17 cellular contexts compared by ENCODE assay signal in genomic region chr18:22914633-22915032, GRCh38. TPM values are rescaled to one million over a fixed set of nuclear protein-coding genes. Genes with fewer than 3 reads are reported as not detected.
DNase-seq lines count a peak whose midpoint lies in the region; ATAC-seq, FAIRE-seq and TF ChIP-seq lines count a peak whose summit lies in the region.
"Had no signal": no experiment of that assay in that cellular context is flagged by ENCODE, and none has a peak within 500 bp of the region (broad histone marks: within the 10 kb centered on the region; RNA-seq: fewer than 3 reads in every experiment).

No MANE protein-coding gene starts in this region.

- POLR2A ChIA-PET in H1 (lab: Charles Lee; ENCODE audit: partially characterized antibody): interaction anchor here (0.6 to 1.6 kb wide), 5 partner anchors 10 to 29 kb away, joined by 3 to 10 read pairs (median 4); partner anchors contain the start of gene RBBP8

- H3K36me3 ChIP-seq in HUES6 (ENCODE audit: control insufficient read depth, insufficient read depth, low read length): no peaks in the 10 kb centered on the region
- H3K36me3 ChIP-seq in H1 (ENCODE audit: control insufficient read depth in 2 of 4, insufficient read depth in 4 of 4, low read length in 3 of 4): no peaks in the 10 kb centered on the region
- H3K36me3 ChIP-seq in suprapubic skin: no peaks in the 10 kb centered on the region
- H3K36me3 ChIP-seq: BLaER1 had no signal

- no peak overlapping the region for H2BK5ac ChIP-seq in H1 (ENCODE audit: low read depth, low read length)

- no peak overlapping the region for H2AK5ac ChIP-seq in H1 (ENCODE audit: low read depth, low read length)

- H4K8ac ChIP-seq in H1 (ENCODE audit: extremely low read depth, insufficient read depth, low read length): no peak overlapping the region

- no peak overlapping the region for H3K9ac ChIP-seq in HUES6 (ENCODE audit: low read length)
- no peak overlapping the region for H3K9ac ChIP-seq in H1 (replicated peaks in 1 of 4; ENCODE audit: extremely low read depth in 1 of 4, low read depth in 3 of 4, low read length in 3 of 4)
- H3K9ac ChIP-seq: BLaER1 had no signal

- H3K23ac ChIP-seq in H1 (ENCODE audit: insufficient read length): no peak overlapping the region

- no peak overlapping the region; the same call in 1 of the 2 replicates for H2BK12ac ChIP-seq in H1 (ENCODE audit: low read depth, low read length)

- H3K18ac ChIP-seq in H1 (ENCODE audit: extremely low read depth, low read length): no peak overlapping the region; the same call in 1 of the 2 replicates

- H3K4me3 ChIP-seq in HUES6 (ENCODE audit: low read depth, low read length): no peak overlapping the region
- H3K4me3 ChIP-seq in H1 (ENCODE audit: extremely low read depth in 1 of 4, insufficient read depth in 2 of 4, low read depth in 3 of 4, low read length in 4 of 4): peak overlapping the region in 1 of 4 experiments; percentile 44; a peak in 2 of 8 replicates
- peak overlapping the region; percentile 35 for H3K4me3 ChIP-seq in suprapubic skin
- H3K4me3 ChIP-seq: BLaER1 had no signal

- H3K14ac ChIP-seq in H1 (ENCODE audit: insufficient read length): no peak overlapping the region

- H3K9me3 ChIP-seq in HUES6 (ENCODE audit: control insufficient read depth, insufficient read depth, low read depth, low read length): no peaks in the 10 kb centered on the region
- no peaks in the 10 kb centered on the region for H3K9me3 ChIP-seq in H1 (ENCODE audit: insufficient read depth in 2 of 2, low read depth in 1 of 2, low read length in 1 of 2)
- H3K9me3 ChIP-seq in suprapubic skin: no peaks in the 10 kb centered on the region
- H3K9me3 ChIP-seq: BLaER1 had no signal

- WGBS in H1 (ENCODE audit: extremely low coverage in 1 of 2, insufficient coverage in 1 of 2, insufficient read length in 1 of 2, insufficient replicate concordance in 2 of 2, low coverage in 1 of 2, low lambda C conversion rate in 2 of 2, missing lambda C conversion rate in 1 of 2), 2 experiments: 11% methylated on average over 3 of the region's 3 CpGs; no CpG with 5 or more reads in 1 of the 2 experiments
- WGBS in suprapubic skin: 50% methylated on average over 3 of the region's 3 CpGs

- H3K56ac ChIP-seq in H1 (replicated peaks; ENCODE audit: insufficient read length, low read depth, low read length): no peak overlapping the region

- peak overlapping the region; percentile 92 for H4K5ac ChIP-seq in H1 (ENCODE audit: insufficient read length, low read depth, low read length)

- H3K4me1 ChIP-seq in HUES6 (ENCODE audit: control insufficient read depth, insufficient read depth, low read length) (peaks cover 36% of the 10 kb centered on the region), H1 (replicated peaks in 1 of 4; ENCODE audit: control insufficient read depth in 3 of 4, insufficient read depth in 4 of 4, low read length in 3 of 4) (peaks cover 3 to 24% (median 12%) of the 10 kb centered on the region in 4 experiments; a peak in 5 of 7 replicates), suprapubic skin (peaks cover 13% of the 10 kb centered on the region)
- H3K4me1 ChIP-seq: BLaER1 had no signal

- no peaks in the 10 kb centered on the region for H3K79me1 ChIP-seq in H1 (ENCODE audit: low read depth, low read length)

- no peaks in the 10 kb centered on the region for H3K23me2 ChIP-seq in H1 (ENCODE audit: low read depth, low read length)

- no peak overlapping the region for H3K4ac ChIP-seq in H1 (replicated peaks; ENCODE audit: insufficient read length, low read depth, low read length)

- TF ChIP-seq POLR2A in H1 (IDR thresholded peaks at IDR 0.05; ENCODE audit: control extremely low read depth in 1 of 2, low read depth in 2 of 2, low read length in 2 of 2) (no peak), suprapubic skin (IDR thresholded peaks at IDR 0.05) (no peak)

- ATAC-seq in left lobe of liver: peak; percentile 58
- ATAC-seq: activated CD4-positive, CD25-positive, alpha-beta regulatory T cell treated with anti-CD3 and anti-CD28 coated beads, Interleukin-2, amount 50 U/mL, for 24 hours; left cardiac atrium; naive thymus-derived CD8-positive, alpha-beta T cell had no signal

- no peaks in the 10 kb centered on the region for H3K27me3 ChIP-seq in HUES6 (ENCODE audit: control insufficient read depth, insufficient read depth, low read length)
- no peaks in the 10 kb centered on the region for H3K27me3 ChIP-seq in H1 (replicated peaks in 1 of 4; ENCODE audit: control insufficient read depth in 3 of 4, extremely low read depth in 1 of 4, insufficient read depth in 3 of 4, low read length in 3 of 4)
- no peaks in the 10 kb centered on the region for H3K27me3 ChIP-seq in suprapubic skin
- H3K27me3 ChIP-seq: BLaER1 had no signal

- TF ChIP-seq CTCF in H1 (IDR thresholded peaks at IDR 0.05; ENCODE audit: control extremely low read depth in 1 of 3, insufficient read depth in 1 of 3, low read depth in 1 of 3, low read length in 3 of 3) (no peak), suprapubic skin (IDR thresholded peaks at IDR 0.05) (no peak)

- H2BK20ac ChIP-seq in H1 (ENCODE audit: low read length): no peak overlapping the region

- H4K20me1 ChIP-seq in H1 (replicated peaks in 1 of 2; ENCODE audit: control insufficient read depth in 1 of 2, insufficient read depth in 2 of 2, low read length in 2 of 2): no peaks in the 10 kb centered on the region
- H4K20me1 ChIP-seq: BLaER1 had no signal

- DNase-seq in H1 (ENCODE audit: low read depth in 1 of 2, low spot score in 2 of 2) (no peak), left lobe of liver (ENCODE audit: low spot score) (no peak), suprapubic skin (ENCODE audit: low spot score in 2 of 2) (no peak), SW 1271 (lab: John Stamatoyannopoulos, UW) (no peak), DMS 273 treated with DMSO at 0.1 percent for 48 hours (lab: John Stamatoyannopoulos, UW) (no peak), NCI-H446 treated with DMSO at 0.1 percent for 48 hours (lab: John Stamatoyannopoulos, UW) (no peak)
- DNase-seq: activated gamma-delta T cell treated with Interleukin-2 at 50 U/mL for 16 hours; aorta; left cardiac atrium; naive thymus-derived CD8-positive, alpha-beta T cell; substantia nigra had no signal

- H3K27ac ChIP-seq in HUES6 (ENCODE audit: low read depth, low read length): peak overlapping the region; percentile 80
- no peak overlapping the region for H3K27ac ChIP-seq in H1 (ENCODE audit: low read depth, low read length)
- H3K27ac ChIP-seq in suprapubic skin: peak overlapping the region; percentile 70
- H3K27ac ChIP-seq: BLaER1, RWPE1 had no signal

- no peak overlapping the region for H2BK15ac ChIP-seq in H1 (ENCODE audit: low read length)

- FAIRE-seq in H1 (lab: Jason Lieb, UNC): no peak
- FAIRE-seq: colon, H54 had no signal

- H3K4me2 ChIP-seq in H1 (ENCODE audit: insufficient read depth in 1 of 2, low read depth in 2 of 2, low read length in 2 of 2): peak overlapping the region; percentile 58 to 62
- H3K4me2 ChIP-seq: BLaER1 had no signal

- TF ChIP-seq RAD21 in H1 (IDR thresholded peaks at IDR 0.05 in 1 of 2, conservative IDR thresholded peaks at IDR 0.05 in 1 of 2; ENCODE audit: low read depth in 2 of 2, low read length in 2 of 2): no peak

- H2BK120ac ChIP-seq in H1 (replicated peaks; ENCODE audit: low read depth, low read length): no peak overlapping the region

- H3K79me2 ChIP-seq in H1 (ENCODE audit: control insufficient read depth in 1 of 2, insufficient read depth in 2 of 2, low read length in 2 of 2): no peaks in the 10 kb centered on the region

- no peak for TF ChIP-seq EP300 in H1 (IDR thresholded peaks at IDR 0.05; ENCODE audit: borderline replicate concordance in 1 of 2, low read depth in 2 of 2, low read length in 2 of 2)
- TF ChIP-seq EP300 in suprapubic skin (IDR thresholded peaks at IDR 0.05): no peak

- H2AFZ ChIP-seq in H1 (ENCODE audit: low read length): no peak overlapping the region

- CTCF ChIA-PET in H1 (lab: Charles Lee; ENCODE audit: partially characterized antibody): interaction anchor here (1.3 to 1.9 kb wide), 3 partner anchors 11 to 17 kb away, joined by 4 to 5 read pairs (median 5); no protein-coding TSS in a partner anchor

- H4K91ac ChIP-seq in H1 (replicated peaks; ENCODE audit: insufficient read length, low read length): no peak overlapping the region

TF ChIP-seq in H1, 55 proteins besides CTCF, POLR2A, EP300 and RAD21:
- TF ChIP-seq NANOG (IDR thresholded peaks at IDR 0.05; ENCODE audit: insufficient read depth, low read depth, low read length, poor library complexity, severe bottlenecking) (peak; percentile 64), EGR1 (IDR thresholded peaks at IDR 0.05; ENCODE audit: borderline replicate concordance, low read depth, low read length) (no peak), HDAC2 (IDR thresholded peaks at IDR 0.05; ENCODE audit: borderline replicate concordance in 1 of 2, low read depth in 2 of 2, low read length in 2 of 2) (0 out of 4 replicates have a peak, but pooled peaks of 1 of the 2 experiments have one; percentile 65)

RNA-seq across cellular contexts. Expression of gene RBBP8, which starts 18.5 kb away (rescaled TPM):
- total RNA-seq in H1 (2021; fragmentation: NEBNext Ultra II Directional; extraction: Animal tissue kit (Norgen Biotek cat#: 25700)): 63.4 and 65.8 TPM in 2 replicates
- polyA plus RNA-seq in H1 (2011; rRNA removed): 8.9 and 16.1 TPM in 2 replicates
- 21.6 TPM for polyA plus RNA-seq in H1 (2011; cell fraction: cytosol; rRNA removed)
- 21.1 TPM for polyA plus RNA-seq in H1 (2011; cell fraction: nucleus; rRNA removed)
- polyA plus RNA-seq in H1 (2012, experiment 1 of 2): 24.2 to 46.1 TPM (median 29.8 TPM) in 4 replicates
- polyA plus RNA-seq in H1 (2012, experiment 2 of 2): 5.3 TPM
- 81.8 TPM for polyA plus RNA-seq in H1 (2013, experiment 1 of 2)
- polyA plus RNA-seq in H1 (2013, experiment 2 of 2): 75.0 TPM
- polyA minus RNA-seq in H1 (2011; rRNA and poly(A)+ RNA removed): 38.9 and 68.0 TPM in 2 replicates
- 21.9 TPM for polyA minus RNA-seq in H1 (2011; cell fraction: cytosol; rRNA and poly(A)+ RNA removed)
- polyA minus RNA-seq in H1 (2011; cell fraction: nucleus; rRNA and poly(A)+ RNA removed): 124 TPM
- total RNA-seq in left lobe of liver (11.7 TPM), suprapubic skin (10 to 100 TPM; 41.0 to 78.1 (median 67.0) TPM)
